In genomic region chr12:124480469-124481256, GRCh38 we compare ENCODE assay signal across 8 cellular contexts.
DNase-seq lines count a peak whose midpoint lies in the region; ATAC-seq and TF ChIP-seq lines count a peak whose summit lies in the region.

No MANE protein-coding gene starts in this region.

- no peak overlapping the region for H3K4me2 ChIP-seq in GM23338
- peak overlapping the region; percentile 29; the same call in 1 of the 2 replicates for H3K4me2 ChIP-seq in KMS-11

- no peak overlapping the region; the same call in 1 of the 2 replicates for H3K27ac ChIP-seq in GM23338 (ENCODE audit: low read depth)
- H3K27ac ChIP-seq in KMS-11: no peak overlapping the region
- H3K27ac ChIP-seq in heart left ventricle: peak overlapping the region in 8 of 12 donors; percentile 17 to 66 (median 31)

- no peak overlapping the region for H3K4me3 ChIP-seq in GM23338
- H3K4me3 ChIP-seq in KMS-11 (IDR thresholded peaks at IDR 0.05; ENCODE audit: insufficient read depth, low read depth, low read length): no peak overlapping the region
- no peak overlapping the region for H3K4me3 ChIP-seq in heart left ventricle

- WGBS in heart left ventricle, 4 donors: 31 to 37% (median 32%) methylated on average over 15 of the region's 15 CpGs

- DNase-seq in GM23338 (ENCODE audit: low spot score) (no peak), heart left ventricle (peak in 3 of 5 donors; percentile 67 to 80 (median 76)), HuH-7.5 (ENCODE audit: low spot score) (no peak), ACHN (no peak)
- DNase-seq in activated CD8-positive, alpha-beta memory T cell treated with anti-CD3 and anti-CD28 coated beads, Interleukin-2, amount 10 ng/mL, durations not matched to agents 7 days and 5 days: peak; percentile 91
- DNase-seq in stimulated activated CD4-positive, alpha-beta T cell treated with anti-CD3 and anti-CD28 coated beads, Interleukin-4, amount 100 ng/mL, for 24 hours: peak; percentile 40

- intact Hi-C loops in heart left ventricle (cut with DNase I): loop anchor here in 1 of 10 donors (10.0 kb wide), 1 partner anchor 106 kb away; no protein-coding TSS in a partner anchor

- H3K9me3 ChIP-seq in heart left ventricle: no peaks in the 10 kb centered on the region

- H3K36me3 ChIP-seq in GM23338 (ENCODE audit: insufficient read depth) (peaks cover 5% of the 10 kb centered on the region), KMS-11 (ENCODE audit: insufficient read depth) (0 out of 2 replicates have a peak, but pooled peaks cover 3% of the 10 kb centered on the region), heart left ventricle (peaks cover 0 to 87% (median 55%) of the 10 kb centered on the region in 9 donors)

- H3K27me3 ChIP-seq in GM23338 (ENCODE audit: insufficient read depth): no peaks in the 10 kb centered on the region
- no peaks in the 10 kb centered on the region for H3K27me3 ChIP-seq in KMS-11 (ENCODE audit: insufficient read depth, low read depth)
- H3K27me3 ChIP-seq in heart left ventricle: no peaks in the 10 kb centered on the region

- H3K27me3 Mint-ChIP-seq in GM23338 (ENCODE audit: insufficient read depth, low read depth, poor library complexity): peaks cover 10% of the 10 kb centered on the region
- H3K27me3 Mint-ChIP-seq in activated CD8-positive, alpha-beta memory T cell treated with anti-CD3 and anti-CD28 coated beads, Interleukin-2, amount 10 ng/mL, durations not matched to agents 7 days and 5 days: no peaks in the 10 kb centered on the region

- H3K79me2 ChIP-seq in GM23338 (replicated peaks; ENCODE audit: insufficient read depth) (0 out of 2 replicates have a peak, but pooled peaks cover 15% of the 10 kb centered on the region), KMS-11 (ENCODE audit: insufficient read depth, low read depth) (no peaks in the 10 kb centered on the region)

- TF ChIP-seq CTCF in GM23338 (conservative IDR thresholded peaks at IDR 0.05; ENCODE audit: low read depth in 2 of 2): no peak
- TF ChIP-seq CTCF in KMS-11 (conservative IDR thresholded peaks at IDR 0.05; ENCODE audit: low read depth, low read length): no peak
- peak in 2 of 12 donors; percentile 13 to 25 for TF ChIP-seq CTCF in heart left ventricle (IDR thresholded peaks at IDR 0.05)

- ATAC-seq in GM18511 (IDR thresholded peaks at IDR 0.05; ENCODE audit: unreplicated experiment) (peak; percentile 83), GM23338 (peak; percentile 13; the same call in 1 of the 3 replicates), heart left ventricle (peak in 2 of 4 donors; percentile 30 to 49)
- peak; percentile 86 for ATAC-seq in activated CD8-positive, alpha-beta memory T cell treated with anti-CD3 and anti-CD28 coated beads, Interleukin-2, amount 10 ng/mL, durations not matched to agents 7 days and 5 days

- H3K36me3 Mint-ChIP-seq in GM23338 (ENCODE audit: low read depth): peaks cover 52% of the 10 kb centered on the region
- H3K36me3 Mint-ChIP-seq in activated CD8-positive, alpha-beta memory T cell treated with anti-CD3 and anti-CD28 coated beads, Interleukin-2, amount 10 ng/mL, durations not matched to agents 7 days and 5 days: peaks cover 38% of the 10 kb centered on the region

- no peak overlapping the region for H3K4me3 Mint-ChIP-seq in GM23338
- H3K4me3 Mint-ChIP-seq in activated CD8-positive, alpha-beta memory T cell treated with anti-CD3 and anti-CD28 coated beads, Interleukin-2, amount 10 ng/mL, durations not matched to agents 7 days and 5 days: no peak overlapping the region

- CTCF ChIA-PET in activated CD8-positive, alpha-beta memory T cell treated with anti-CD3 and anti-CD28 coated beads, Interleukin-2, amount 10 ng/mL, durations not matched to agents 7 days and 5 days (lab: Charles Lee): interaction anchor here (1.0 to 1.2 kb wide), 5 partner anchors 9 to 448 kb away, joined by 3 read pairs; no protein-coding TSS in a partner anchor

- H3K4me1 Mint-ChIP-seq in GM23338: peaks cover 12% of the 10 kb centered on the region
- peaks cover 43% of the 10 kb centered on the region for H3K4me1 Mint-ChIP-seq in activated CD8-positive, alpha-beta memory T cell treated with anti-CD3 and anti-CD28 coated beads, Interleukin-2, amount 10 ng/mL, durations not matched to agents 7 days and 5 days

- H4K20me1 ChIP-seq in GM23338 (replicated peaks; ENCODE audit: insufficient read depth) (peaks cover 19% of the 10 kb centered on the region), KMS-11 (ENCODE audit: insufficient read depth) (no peaks in the 10 kb centered on the region)

- H3K4me1 ChIP-seq in GM23338 (ENCODE audit: insufficient read depth) (no peaks in the 10 kb centered on the region), KMS-11 (ENCODE audit: low read depth, poor library complexity, severe bottlenecking) (peaks cover 8% of the 10 kb centered on the region), heart left ventricle (peaks cover 5 to 57% (median 20%) of the 10 kb centered on the region in 12 donors)

- in situ Hi-C loops in ACHN (cut with HindIII; ENCODE audit: low pct_ligation_motif_present, low pct_unique_long_range_greater_than_20kb, low sequenced_read_pairs): no loop called here

- H3K27ac Mint-ChIP-seq in GM23338: no peak overlapping the region
- peak overlapping the region; percentile 31 for H3K27ac Mint-ChIP-seq in activated CD8-positive, alpha-beta memory T cell treated with anti-CD3 and anti-CD28 coated beads, Interleukin-2, amount 10 ng/mL, durations not matched to agents 7 days and 5 days

- no peaks in the 10 kb centered on the region for H3K9me2 ChIP-seq in GM23338 (ENCODE audit: insufficient read depth)

- H2AFZ ChIP-seq in GM23338 (no peak overlapping the region), KMS-11 (ENCODE audit: low read depth) (no peak overlapping the region)

- H3F3A ChIP-seq in GM23338 (replicated peaks; ENCODE audit: low read depth): no peaks in the 10 kb centered on the region

- no peaks in the 10 kb centered on the region for H3K9me3 Mint-ChIP-seq in GM23338
- peaks cover 2% of the 10 kb centered on the region for H3K9me3 Mint-ChIP-seq in activated CD8-positive, alpha-beta memory T cell treated with anti-CD3 and anti-CD28 coated beads, Interleukin-2, amount 10 ng/mL, durations not matched to agents 7 days and 5 days (ENCODE audit: low read depth)

- H3K9ac ChIP-seq in KMS-11: no peak overlapping the region

- TF ChIP-seq POLR2A in heart left ventricle (IDR thresholded peaks at IDR 0.05): no peak

TF ChIP-seq in GM23338, 12 proteins besides CTCF, POLR2A, EP300 and RAD21 (continues in another document):
- no peak for TF ChIP-seq NANOG (IDR thresholded peaks at IDR 0.05; ENCODE audit: borderline replicate concordance)
- no peak for TF ChIP-seq CREB1 (CRISPR knock-in tag; IDR thresholded peaks at IDR 0.05; ENCODE audit: low read depth)
- TF ChIP-seq ETS1 (IDR thresholded peaks at IDR 0.05): no peak
- TF ChIP-seq REST (IDR thresholded peaks at IDR 0.05; ENCODE audit: unreplicated experiment): no peak
- no peak for TF ChIP-seq STAT1 (IDR thresholded peaks at IDR 0.05; ENCODE audit: unreplicated experiment)

Comparison
In these comparisons a context has a peak if more than half of its experiments do, and no peak if none do; other contexts are left out.
1. DNase-seq: peak in activated CD8-positive, alpha-beta memory T cell treated with anti-CD3 and anti-CD28 coated beads, Interleukin-2, amount 10 ng/mL, durations not matched to agents 7 days and 5 days (single experiment), heart left ventricle (3 of 5) and stimulated activated CD4-positive, alpha-beta T cell treated with anti-CD3 and anti-CD28 coated beads, Interleukin-4, amount 100 ng/mL, for 24 hours (single experiment); none in GM23338 (single experiment), HuH-7.5 (single experiment) and ACHN (single experiment).
2. H3K27ac ChIP-seq: peak in heart left ventricle (8 of 12); none in GM23338 (single experiment) and KMS-11 (single experiment).